Comparison of ENCODE assay signal across 1 cellular context in the genomic region with DNA sequence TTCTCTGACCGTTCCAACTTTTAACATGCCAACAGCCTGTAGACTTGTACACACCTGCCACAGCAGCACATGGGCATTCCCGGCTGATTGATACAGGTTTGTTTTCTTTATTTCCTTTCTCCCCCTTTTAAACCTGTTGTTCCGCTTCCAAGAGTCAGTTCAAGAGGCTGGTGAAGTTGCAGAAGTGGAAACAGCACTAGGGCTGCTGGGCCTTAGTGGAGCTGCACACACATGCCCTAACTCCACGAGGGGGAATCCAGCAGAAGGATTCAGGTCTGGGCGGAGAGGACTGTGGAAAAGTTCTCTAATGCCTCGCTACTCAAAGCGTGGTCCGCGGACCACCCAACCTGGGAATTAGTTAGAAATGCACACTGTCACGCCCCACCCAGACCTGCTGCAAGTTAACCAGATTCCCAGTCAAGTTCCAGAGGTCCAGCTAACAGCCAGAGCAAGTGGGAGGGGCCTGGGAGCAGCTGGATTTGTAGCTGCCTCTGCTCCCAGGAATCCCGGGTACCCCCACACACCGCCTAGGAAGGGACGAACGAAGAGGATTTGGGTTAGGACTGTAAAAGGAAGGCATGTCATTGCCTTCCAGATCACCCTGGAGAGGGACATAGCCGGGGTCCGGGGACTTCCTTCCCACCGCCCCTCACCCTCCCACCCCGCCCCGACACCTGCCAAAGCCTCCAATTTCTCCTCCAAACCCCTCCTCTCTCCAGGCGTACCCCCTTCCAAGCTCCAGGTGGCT.
TF ChIP-seq lines count a peak whose summit lies in the region.

No MANE protein-coding gene starts in this region.

TF ChIP-seq in HepG2, 621 proteins besides CTCF, POLR2A, EP300 and RAD21 (continued from another document and continues in another):
- TF ChIP-seq, protein P1, sequence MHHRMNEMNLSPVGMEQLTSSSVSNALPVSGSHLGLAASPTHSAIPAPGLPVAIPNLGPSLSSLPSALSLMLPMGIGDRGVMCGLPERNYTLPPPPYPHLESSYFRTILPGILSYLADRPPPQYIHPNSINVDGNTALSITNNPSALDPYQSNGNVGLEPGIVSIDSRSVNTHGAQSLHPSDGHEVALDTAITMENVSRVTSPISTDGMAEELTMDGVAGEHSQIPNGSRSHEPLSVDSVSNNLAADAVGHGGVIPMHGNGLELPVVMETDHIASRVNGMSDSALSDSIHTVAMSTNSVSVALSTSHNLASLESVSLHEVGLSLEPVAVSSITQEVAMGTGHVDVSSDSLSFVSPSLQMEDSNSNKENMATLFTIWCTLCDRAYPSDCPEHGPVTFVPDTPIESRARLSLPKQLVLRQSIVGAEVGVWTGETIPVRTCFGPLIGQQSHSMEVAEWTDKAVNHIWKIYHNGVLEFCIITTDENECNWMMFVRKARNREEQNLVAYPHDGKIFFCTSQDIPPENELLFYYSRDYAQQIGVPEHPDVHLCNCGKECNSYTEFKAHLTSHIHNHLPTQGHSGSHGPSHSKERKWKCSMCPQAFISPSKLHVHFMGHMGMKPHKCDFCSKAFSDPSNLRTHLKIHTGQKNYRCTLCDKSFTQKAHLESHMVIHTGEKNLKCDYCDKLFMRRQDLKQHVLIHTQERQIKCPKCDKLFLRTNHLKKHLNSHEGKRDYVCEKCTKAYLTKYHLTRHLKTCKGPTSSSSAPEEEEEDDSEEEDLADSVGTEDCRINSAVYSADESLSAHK (CRISPR knock-in tag; IDR thresholded peaks at IDR 0.05; ENCODE audit: borderline replicate concordance) = no peak
- no peak for TF ChIP-seq PRMT3 (CRISPR knock-in tag; IDR thresholded peaks at IDR 0.05; ENCODE audit: borderline replicate concordance, low read depth)
- no peak for TF ChIP-seq NFE2 (CRISPR knock-in tag; IDR thresholded peaks at IDR 0.05)
- TF ChIP-seq ZNF501 (CRISPR knock-in tag; IDR thresholded peaks at IDR 0.05) = 0 out of 2 replicates have a peak, but pooled peaks have one; percentile 10
- no peak for TF ChIP-seq TAF15 (IDR thresholded peaks at IDR 0.05; ENCODE audit: low read depth, low read length, poor library complexity, severe bottlenecking)
- no peak for TF ChIP-seq HCFC1 (IDR thresholded peaks at IDR 0.05; ENCODE audit: low read depth, low read length)
- TF ChIP-seq ZNF317 (CRISPR knock-in tag; IDR thresholded peaks at IDR 0.05) = no peak
- TF ChIP-seq, protein P2, sequence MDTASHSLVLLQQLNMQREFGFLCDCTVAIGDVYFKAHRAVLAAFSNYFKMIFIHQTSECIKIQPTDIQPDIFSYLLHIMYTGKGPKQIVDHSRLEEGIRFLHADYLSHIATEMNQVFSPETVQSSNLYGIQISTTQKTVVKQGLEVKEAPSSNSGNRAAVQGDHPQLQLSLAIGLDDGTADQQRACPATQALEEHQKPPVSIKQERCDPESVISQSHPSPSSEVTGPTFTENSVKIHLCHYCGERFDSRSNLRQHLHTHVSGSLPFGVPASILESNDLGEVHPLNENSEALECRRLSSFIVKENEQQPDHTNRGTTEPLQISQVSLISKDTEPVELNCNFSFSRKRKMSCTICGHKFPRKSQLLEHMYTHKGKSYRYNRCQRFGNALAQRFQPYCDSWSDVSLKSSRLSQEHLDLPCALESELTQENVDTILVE (CRISPR knock-in tag; IDR thresholded peaks at IDR 0.05) = no peak
- TF ChIP-seq, protein P3, sequence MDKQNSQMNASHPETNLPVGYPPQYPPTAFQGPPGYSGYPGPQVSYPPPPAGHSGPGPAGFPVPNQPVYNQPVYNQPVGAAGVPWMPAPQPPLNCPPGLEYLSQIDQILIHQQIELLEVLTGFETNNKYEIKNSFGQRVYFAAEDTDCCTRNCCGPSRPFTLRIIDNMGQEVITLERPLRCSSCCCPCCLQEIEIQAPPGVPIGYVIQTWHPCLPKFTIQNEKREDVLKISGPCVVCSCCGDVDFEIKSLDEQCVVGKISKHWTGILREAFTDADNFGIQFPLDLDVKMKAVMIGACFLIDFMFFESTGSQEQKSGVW (CRISPR knock-in tag; IDR thresholded peaks at IDR 0.05; ENCODE audit: borderline replicate concordance) = no peak
- TF ChIP-seq, protein P4, sequence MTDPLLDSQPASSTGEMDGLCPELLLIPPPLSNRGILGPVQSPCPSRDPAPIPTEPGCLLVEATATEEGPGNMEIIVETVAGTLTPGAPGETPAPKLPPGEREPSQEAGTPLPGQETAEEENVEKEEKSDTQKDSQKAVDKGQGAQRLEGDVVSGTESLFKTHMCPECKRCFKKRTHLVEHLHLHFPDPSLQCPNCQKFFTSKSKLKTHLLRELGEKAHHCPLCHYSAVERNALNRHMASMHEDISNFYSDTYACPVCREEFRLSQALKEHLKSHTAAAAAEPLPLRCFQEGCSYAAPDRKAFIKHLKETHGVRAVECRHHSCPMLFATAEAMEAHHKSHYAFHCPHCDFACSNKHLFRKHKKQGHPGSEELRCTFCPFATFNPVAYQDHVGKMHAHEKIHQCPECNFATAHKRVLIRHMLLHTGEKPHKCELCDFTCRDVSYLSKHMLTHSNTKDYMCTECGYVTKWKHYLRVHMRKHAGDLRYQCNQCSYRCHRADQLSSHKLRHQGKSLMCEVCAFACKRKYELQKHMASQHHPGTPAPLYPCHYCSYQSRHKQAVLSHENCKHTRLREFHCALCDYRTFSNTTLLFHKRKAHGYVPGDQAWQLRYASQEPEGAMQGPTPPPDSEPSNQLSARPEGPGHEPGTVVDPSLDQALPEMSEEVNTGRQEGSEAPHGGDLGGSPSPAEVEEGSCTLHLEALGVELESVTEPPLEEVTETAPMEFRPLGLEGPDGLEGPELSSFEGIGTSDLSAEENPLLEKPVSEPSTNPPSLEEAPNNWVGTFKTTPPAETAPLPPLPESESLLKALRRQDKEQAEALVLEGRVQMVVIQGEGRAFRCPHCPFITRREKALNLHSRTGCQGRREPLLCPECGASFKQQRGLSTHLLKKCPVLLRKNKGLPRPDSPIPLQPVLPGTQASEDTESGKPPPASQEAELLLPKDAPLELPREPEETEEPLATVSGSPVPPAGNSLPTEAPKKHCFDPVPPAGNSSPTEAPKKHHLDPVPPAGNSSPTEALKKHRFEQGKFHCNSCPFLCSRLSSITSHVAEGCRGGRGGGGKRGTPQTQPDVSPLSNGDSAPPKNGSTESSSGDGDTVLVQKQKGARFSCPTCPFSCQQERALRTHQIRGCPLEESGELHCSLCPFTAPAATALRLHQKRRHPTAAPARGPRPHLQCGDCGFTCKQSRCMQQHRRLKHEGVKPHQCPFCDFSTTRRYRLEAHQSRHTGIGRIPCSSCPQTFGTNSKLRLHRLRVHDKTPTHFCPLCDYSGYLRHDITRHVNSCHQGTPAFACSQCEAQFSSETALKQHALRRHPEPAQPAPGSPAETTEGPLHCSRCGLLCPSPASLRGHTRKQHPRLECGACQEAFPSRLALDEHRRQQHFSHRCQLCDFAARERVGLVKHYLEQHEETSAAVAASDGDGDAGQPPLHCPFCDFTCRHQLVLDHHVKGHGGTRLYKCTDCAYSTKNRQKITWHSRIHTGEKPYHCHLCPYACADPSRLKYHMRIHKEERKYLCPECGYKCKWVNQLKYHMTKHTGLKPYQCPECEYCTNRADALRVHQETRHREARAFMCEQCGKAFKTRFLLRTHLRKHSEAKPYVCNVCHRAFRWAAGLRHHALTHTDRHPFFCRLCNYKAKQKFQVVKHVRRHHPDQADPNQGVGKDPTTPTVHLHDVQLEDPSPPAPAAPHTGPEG (CRISPR knock-in tag; IDR thresholded peaks at IDR 0.05) = no peak
- TF ChIP-seq ZFP36L1 (CRISPR knock-in tag; IDR thresholded peaks at IDR 0.05) = no peak
- no peak for TF ChIP-seq HDAC6 (IDR thresholded peaks at IDR 0.05; ENCODE audit: low read depth, low read length)
- TF ChIP-seq ZNF660 (CRISPR knock-in tag; IDR thresholded peaks at IDR 0.05; ENCODE audit: borderline replicate concordance, low read depth) = no peak
- TF ChIP-seq SIN3A (IDR thresholded peaks at IDR 0.05; ENCODE audit: borderline replicate concordance, low read depth, low read length) = no peak
- TF ChIP-seq ZSCAN30 (CRISPR knock-in tag; IDR thresholded peaks at IDR 0.05) = no peak; the same call in 1 of the 2 replicates
- TF ChIP-seq ZNF263 (CRISPR knock-in tag; IDR thresholded peaks at IDR 0.05) = no peak
- TF ChIP-seq, protein P5, sequence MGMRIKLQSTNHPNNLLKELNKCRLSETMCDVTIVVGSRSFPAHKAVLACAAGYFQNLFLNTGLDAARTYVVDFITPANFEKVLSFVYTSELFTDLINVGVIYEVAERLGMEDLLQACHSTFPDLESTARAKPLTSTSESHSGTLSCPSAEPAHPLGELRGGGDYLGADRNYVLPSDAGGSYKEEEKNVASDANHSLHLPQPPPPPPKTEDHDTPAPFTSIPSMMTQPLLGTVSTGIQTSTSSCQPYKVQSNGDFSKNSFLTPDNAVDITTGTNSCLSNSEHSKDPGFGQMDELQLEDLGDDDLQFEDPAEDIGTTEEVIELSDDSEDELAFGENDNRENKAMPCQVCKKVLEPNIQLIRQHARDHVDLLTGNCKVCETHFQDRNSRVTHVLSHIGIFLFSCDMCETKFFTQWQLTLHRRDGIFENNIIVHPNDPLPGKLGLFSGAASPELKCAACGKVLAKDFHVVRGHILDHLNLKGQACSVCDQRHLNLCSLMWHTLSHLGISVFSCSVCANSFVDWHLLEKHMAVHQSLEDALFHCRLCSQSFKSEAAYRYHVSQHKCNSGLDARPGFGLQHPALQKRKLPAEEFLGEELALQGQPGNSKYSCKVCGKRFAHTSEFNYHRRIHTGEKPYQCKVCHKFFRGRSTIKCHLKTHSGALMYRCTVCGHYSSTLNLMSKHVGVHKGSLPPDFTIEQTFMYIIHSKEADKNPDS (CRISPR knock-in tag; IDR thresholded peaks at IDR 0.05) = no peak
- TF ChIP-seq, protein P6, sequence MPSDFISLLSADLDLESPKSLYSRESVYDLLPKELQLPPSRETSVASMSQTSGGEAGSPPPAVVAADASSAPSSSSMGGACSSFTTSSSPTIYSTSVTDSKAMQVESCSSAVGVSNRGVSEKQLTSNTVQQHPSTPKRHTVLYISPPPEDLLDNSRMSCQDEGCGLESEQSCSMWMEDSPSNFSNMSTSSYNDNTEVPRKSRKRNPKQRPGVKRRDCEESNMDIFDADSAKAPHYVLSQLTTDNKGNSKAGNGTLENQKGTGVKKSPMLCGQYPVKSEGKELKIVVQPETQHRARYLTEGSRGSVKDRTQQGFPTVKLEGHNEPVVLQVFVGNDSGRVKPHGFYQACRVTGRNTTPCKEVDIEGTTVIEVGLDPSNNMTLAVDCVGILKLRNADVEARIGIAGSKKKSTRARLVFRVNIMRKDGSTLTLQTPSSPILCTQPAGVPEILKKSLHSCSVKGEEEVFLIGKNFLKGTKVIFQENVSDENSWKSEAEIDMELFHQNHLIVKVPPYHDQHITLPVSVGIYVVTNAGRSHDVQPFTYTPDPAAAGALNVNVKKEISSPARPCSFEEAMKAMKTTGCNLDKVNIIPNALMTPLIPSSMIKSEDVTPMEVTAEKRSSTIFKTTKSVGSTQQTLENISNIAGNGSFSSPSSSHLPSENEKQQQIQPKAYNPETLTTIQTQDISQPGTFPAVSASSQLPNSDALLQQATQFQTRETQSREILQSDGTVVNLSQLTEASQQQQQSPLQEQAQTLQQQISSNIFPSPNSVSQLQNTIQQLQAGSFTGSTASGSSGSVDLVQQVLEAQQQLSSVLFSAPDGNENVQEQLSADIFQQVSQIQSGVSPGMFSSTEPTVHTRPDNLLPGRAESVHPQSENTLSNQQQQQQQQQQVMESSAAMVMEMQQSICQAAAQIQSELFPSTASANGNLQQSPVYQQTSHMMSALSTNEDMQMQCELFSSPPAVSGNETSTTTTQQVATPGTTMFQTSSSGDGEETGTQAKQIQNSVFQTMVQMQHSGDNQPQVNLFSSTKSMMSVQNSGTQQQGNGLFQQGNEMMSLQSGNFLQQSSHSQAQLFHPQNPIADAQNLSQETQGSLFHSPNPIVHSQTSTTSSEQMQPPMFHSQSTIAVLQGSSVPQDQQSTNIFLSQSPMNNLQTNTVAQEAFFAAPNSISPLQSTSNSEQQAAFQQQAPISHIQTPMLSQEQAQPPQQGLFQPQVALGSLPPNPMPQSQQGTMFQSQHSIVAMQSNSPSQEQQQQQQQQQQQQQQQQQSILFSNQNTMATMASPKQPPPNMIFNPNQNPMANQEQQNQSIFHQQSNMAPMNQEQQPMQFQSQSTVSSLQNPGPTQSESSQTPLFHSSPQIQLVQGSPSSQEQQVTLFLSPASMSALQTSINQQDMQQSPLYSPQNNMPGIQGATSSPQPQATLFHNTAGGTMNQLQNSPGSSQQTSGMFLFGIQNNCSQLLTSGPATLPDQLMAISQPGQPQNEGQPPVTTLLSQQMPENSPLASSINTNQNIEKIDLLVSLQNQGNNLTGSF (CRISPR knock-in tag; IDR thresholded peaks at IDR 0.05) = 0 out of 2 replicates have a peak, but pooled peaks have one; percentile 56
- TF ChIP-seq CREB1 (IDR thresholded peaks at IDR 0.05) = no peak
- TF ChIP-seq CREB1 (CRISPR knock-in tag; IDR thresholded peaks at IDR 0.05) = no peak
- no peak for TF ChIP-seq NCOA1 (CRISPR knock-in tag; IDR thresholded peaks at IDR 0.05)
- TF ChIP-seq, protein P7, sequence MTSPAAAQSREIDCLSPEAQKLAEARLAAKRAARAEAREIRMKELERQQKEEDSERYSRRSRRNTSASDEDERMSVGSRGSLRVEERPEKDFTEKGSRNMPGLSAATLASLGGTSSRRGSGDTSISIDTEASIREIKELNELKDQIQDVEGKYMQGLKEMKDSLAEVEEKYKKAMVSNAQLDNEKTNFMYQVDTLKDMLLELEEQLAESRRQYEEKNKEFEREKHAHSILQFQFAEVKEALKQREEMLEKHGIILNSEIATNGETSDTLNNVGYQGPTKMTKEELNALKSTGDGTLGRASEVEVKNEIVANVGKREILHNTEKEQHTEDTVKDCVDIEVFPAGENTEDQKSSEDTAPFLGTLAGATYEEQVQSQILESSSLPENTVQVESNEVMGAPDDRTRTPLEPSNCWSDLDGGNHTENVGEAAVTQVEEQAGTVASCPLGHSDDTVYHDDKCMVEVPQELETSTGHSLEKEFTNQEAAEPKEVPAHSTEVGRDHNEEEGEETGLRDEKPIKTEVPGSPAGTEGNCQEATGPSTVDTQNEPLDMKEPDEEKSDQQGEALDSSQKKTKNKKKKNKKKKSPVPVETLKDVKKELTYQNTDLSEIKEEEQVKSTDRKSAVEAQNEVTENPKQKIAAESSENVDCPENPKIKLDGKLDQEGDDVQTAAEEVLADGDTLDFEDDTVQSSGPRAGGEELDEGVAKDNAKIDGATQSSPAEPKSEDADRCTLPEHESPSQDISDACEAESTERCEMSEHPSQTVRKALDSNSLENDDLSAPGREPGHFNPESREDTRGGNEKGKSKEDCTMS (CRISPR knock-in tag; conservative IDR thresholded peaks at IDR 0.05) = no peak
- no peak for TF ChIP-seq RFX1 (IDR thresholded peaks at IDR 0.05)
- TF ChIP-seq ATRX (CRISPR knock-in tag; IDR thresholded peaks at IDR 0.05; ENCODE audit: borderline replicate concordance) = no peak
- peak; percentile 30 for TF ChIP-seq KDM2A (CRISPR knock-in tag; IDR thresholded peaks at IDR 0.05; ENCODE audit: borderline replicate concordance, low read depth)
- no peak for TF ChIP-seq RAD51 (IDR thresholded peaks at IDR 0.05; ENCODE audit: borderline replicate concordance)
- no peak for TF ChIP-seq NR1H2 (CRISPR knock-in tag; IDR thresholded peaks at IDR 0.05; ENCODE audit: borderline replicate concordance, low read depth)
